ENCODE assay signal across 8 cellular contexts in the genomic region with DNA sequence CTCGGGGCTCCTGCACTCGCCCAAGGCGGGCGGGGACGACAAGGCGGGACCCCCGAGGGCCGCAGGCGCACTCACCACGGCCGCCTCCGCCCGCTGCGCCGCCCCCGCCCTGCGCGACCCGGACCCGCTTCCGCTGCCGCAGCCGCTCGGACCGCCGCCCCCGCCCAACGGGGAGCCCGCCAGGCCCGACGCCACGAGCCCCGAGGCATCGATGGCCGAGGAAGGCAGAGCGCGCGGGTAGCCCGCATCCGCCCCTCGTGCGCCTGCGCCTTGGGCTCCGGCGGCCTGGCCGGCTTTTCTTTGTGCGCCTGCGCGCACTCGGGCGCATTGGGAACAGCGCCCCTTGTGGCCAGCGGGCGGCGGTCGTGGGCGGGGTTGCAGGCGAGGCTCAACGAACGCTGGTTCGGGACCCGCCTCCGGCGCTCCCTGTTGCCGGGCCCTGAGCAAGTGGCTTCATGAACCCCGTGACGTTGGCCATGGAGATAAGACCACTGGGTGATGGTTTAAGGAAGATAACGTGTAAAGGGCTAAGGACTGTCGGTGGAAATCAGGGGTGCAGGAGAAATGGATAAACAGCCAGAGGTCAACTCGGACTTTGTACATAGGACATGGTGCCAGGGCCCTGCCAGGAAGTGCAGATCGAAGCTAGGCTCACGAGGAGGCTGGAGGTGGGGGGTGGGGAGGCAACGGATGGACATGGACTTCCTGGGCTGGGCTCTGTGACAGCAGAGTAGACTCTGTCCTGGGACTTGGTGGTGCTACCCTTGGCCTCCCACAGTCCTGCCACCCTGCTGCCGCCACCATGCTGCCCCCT. TPM values are rescaled to one million over a fixed set of nuclear protein-coding genes. Genes with fewer than 3 reads are reported as not detected.
DNase-seq lines count a peak whose midpoint lies in the region; ATAC-seq, FAIRE-seq and TF ChIP-seq lines count a peak whose summit lies in the region.

A gene (plus strand): TSS at position 725 of the 814 bp plus-strand sequence. CDS start 78 bp downstream, at position 803.
A gene with protein sequence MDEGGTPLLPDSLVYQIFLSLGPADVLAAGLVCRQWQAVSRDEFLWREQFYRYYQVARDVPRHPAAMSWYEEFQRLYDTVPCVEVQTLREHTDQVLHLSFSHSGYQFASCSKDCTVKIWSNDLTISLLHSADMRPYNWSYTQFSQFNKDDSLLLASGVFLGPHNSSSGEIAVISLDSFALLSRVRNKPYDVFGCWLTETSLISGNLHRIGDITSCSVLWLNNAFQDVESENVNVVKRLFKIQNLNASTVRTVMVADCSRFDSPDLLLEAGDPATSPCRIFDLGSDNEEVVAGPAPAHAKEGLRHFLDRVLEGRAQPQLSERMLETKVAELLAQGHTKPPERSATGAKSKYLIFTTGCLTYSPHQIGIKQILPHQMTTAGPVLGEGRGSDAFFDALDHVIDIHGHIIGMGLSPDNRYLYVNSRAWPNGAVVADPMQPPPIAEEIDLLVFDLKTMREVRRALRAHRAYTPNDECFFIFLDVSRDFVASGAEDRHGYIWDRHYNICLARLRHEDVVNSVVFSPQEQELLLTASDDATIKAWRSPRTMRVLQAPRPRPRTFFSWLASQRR (minus strand): TSS at position 220 of the 814 bp plus-strand sequence. CDS start 655 bp downstream, outside the sequence.

- peak; percentile 87 for DNase-seq in G401 (ENCODE audit: low spot score)
- peak; percentile 100 for DNase-seq in H54 (ENCODE audit: insufficient read length, low spot score)
- peak; percentile 96 for DNase-seq in LoVo (ENCODE audit: low spot score)
- peak; percentile 95 for DNase-seq in activated gamma-delta T cell (lab: John Stamatoyannopoulos, UW)
- DNase-seq in foreskin fibroblast, result peak; percentile 92 to 98
- peak; percentile 97 to 98 for DNase-seq in stimulated activated naive CD8-positive, alpha-beta T cell treated with anti-CD3 and anti-CD28 coated beads, Interleukin-15, amount 100 ng/mL, for 72 hours

- H2AFZ ChIP-seq in neural cell (ENCODE audit: low read depth, low read length), result no peak within 1 kb of the TSS

- H4K20me1 ChIP-seq in neural cell (ENCODE audit: insufficient read depth), result no peaks in the 10 kb centered on the region

- H3K27ac Mint-ChIP-seq in stimulated activated naive CD8-positive, alpha-beta T cell treated with anti-CD3 and anti-CD28 coated beads, Interleukin-15, amount 100 ng/mL, for 72 hours, result peak within 1 kb of the TSS in 1 of 2 donors; percentile 95

- peaks cover 6% of the 10 kb centered on the region for H3K36me3 ChIP-seq in neural cell (ENCODE audit: insufficient read depth, low read length)

- TF ChIP-seq CTCF in foreskin fibroblast (IDR thresholded peaks at IDR 0.05; ENCODE audit: low read depth, low read length), result peak; percentile 90
- TF ChIP-seq CTCF in neural cell (IDR thresholded peaks at IDR 0.05; ENCODE audit: poor library complexity, severe bottlenecking), result peak; percentile 99

- H3K4me3 Mint-ChIP-seq in stimulated activated naive CD8-positive, alpha-beta T cell treated with anti-CD3 and anti-CD28 coated beads, Interleukin-15, amount 100 ng/mL, for 72 hours, result peak within 1 kb of the TSS; percentile 82 to 83

- peaks cover 8% of the 10 kb centered on the region for H3K79me2 ChIP-seq in neural cell (replicated peaks; ENCODE audit: insufficient read depth, low read length)

- peak within 1 kb of the TSS; percentile 74 for H3K9ac ChIP-seq in neural cell (ENCODE audit: low read length)

- peak; percentile 34 for TF ChIP-seq RAD21 in neural cell (conservative IDR thresholded peaks at IDR 0.05)

- no peaks in the 10 kb centered on the region for H3K27me3 ChIP-seq in neural cell (ENCODE audit: insufficient read depth, low read depth, low read length)

- H3K9me3 ChIP-seq in neural cell (ENCODE audit: low read length), result no peaks in the 10 kb centered on the region

- no peaks in the 10 kb centered on the region for H3K9me3 Mint-ChIP-seq in stimulated activated naive CD8-positive, alpha-beta T cell treated with anti-CD3 and anti-CD28 coated beads, Interleukin-15, amount 100 ng/mL, for 72 hours

- peak within 1 kb of the TSS; percentile 44 for H3K4me2 ChIP-seq in neural cell (ENCODE audit: low read length)

- peak; percentile 81 for ATAC-seq in stimulated activated naive CD8-positive, alpha-beta T cell treated with anti-CD3 and anti-CD28 coated beads, Interleukin-15, amount 100 ng/mL, for 72 hours

- peaks cover 35% of the 10 kb centered on the region for H3K4me1 Mint-ChIP-seq in stimulated activated naive CD8-positive, alpha-beta T cell treated with anti-CD3 and anti-CD28 coated beads, Interleukin-15, amount 100 ng/mL, for 72 hours

- no peak within 1 kb of the TSS for H3K27ac ChIP-seq in neural cell (ENCODE audit: low read length)

- no peak for FAIRE-seq in H54 (lab: Jason Lieb, UNC)

- peak within 1 kb of the TSS; percentile 78 to 92 for H3K4me3 ChIP-seq in foreskin fibroblast (ENCODE audit: low read depth in 1 of 2, low read length in 2 of 2)
- peak within 1 kb of the TSS; percentile 97 for H3K4me3 ChIP-seq in neural cell (ENCODE audit: low read length)

- in situ Hi-C loops in G401 (cut with HindIII; ENCODE audit: low sequenced_read_pairs), result loop anchor here (25.0 kb wide), 2 partner anchors 93 to 218 kb away; a partner anchor contains a TSS

- TF ChIP-seq POLR2A in H54 (IDR thresholded peaks at IDR 0.05; ENCODE audit: low read depth, low read length), result peak; percentile 79
- peak; percentile 72 for TF ChIP-seq POLR2A in Raji (IDR thresholded peaks at IDR 0.05; ENCODE audit: insufficient read depth, low read depth, low read length)

- H3K9me2 ChIP-seq in neural cell (ENCODE audit: insufficient read depth, low read length), result no peaks in the 10 kb centered on the region

- H3F3A ChIP-seq in neural cell (ENCODE audit: insufficient read depth, low read length, poor library complexity, severe bottlenecking), result no peaks in the 10 kb centered on the region

- peak; percentile 50 for TF ChIP-seq EP300 in neural cell (conservative IDR thresholded peaks at IDR 0.05; ENCODE audit: poor library complexity, severe bottlenecking)

- H3K27me3 Mint-ChIP-seq in stimulated activated naive CD8-positive, alpha-beta T cell treated with anti-CD3 and anti-CD28 coated beads, Interleukin-15, amount 100 ng/mL, for 72 hours, result no peaks in the 10 kb centered on the region

TF ChIP-seq in neural cell, 6 proteins besides CTCF, POLR2A, EP300 and RAD21:
- TF ChIP-seq, protein P1, sequence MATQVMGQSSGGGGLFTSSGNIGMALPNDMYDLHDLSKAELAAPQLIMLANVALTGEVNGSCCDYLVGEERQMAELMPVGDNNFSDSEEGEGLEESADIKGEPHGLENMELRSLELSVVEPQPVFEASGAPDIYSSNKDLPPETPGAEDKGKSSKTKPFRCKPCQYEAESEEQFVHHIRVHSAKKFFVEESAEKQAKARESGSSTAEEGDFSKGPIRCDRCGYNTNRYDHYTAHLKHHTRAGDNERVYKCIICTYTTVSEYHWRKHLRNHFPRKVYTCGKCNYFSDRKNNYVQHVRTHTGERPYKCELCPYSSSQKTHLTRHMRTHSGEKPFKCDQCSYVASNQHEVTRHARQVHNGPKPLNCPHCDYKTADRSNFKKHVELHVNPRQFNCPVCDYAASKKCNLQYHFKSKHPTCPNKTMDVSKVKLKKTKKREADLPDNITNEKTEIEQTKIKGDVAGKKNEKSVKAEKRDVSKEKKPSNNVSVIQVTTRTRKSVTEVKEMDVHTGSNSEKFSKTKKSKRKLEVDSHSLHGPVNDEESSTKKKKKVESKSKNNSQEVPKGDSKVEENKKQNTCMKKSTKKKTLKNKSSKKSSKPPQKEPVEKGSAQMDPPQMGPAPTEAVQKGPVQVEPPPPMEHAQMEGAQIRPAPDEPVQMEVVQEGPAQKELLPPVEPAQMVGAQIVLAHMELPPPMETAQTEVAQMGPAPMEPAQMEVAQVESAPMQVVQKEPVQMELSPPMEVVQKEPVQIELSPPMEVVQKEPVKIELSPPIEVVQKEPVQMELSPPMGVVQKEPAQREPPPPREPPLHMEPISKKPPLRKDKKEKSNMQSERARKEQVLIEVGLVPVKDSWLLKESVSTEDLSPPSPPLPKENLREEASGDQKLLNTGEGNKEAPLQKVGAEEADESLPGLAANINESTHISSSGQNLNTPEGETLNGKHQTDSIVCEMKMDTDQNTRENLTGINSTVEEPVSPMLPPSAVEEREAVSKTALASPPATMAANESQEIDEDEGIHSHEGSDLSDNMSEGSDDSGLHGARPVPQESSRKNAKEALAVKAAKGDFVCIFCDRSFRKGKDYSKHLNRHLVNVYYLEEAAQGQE (IDR thresholded peaks at IDR 0.05; ENCODE audit: borderline replicate concordance), result no peak
- TF ChIP-seq MXI1 (conservative IDR thresholded peaks at IDR 0.05; ENCODE audit: poor library complexity, severe bottlenecking) (peak; percentile 72), SMC3 (conservative IDR thresholded peaks at IDR 0.05; ENCODE audit: poor library complexity) (peak; percentile 28), POLR2AphosphoS5 (IDR thresholded peaks at IDR 0.05) (peak; percentile 56), TAF1 (IDR thresholded peaks at IDR 0.05; ENCODE audit: low read depth) (no peak), EZH2 (IDR thresholded peaks at IDR 0.05; ENCODE audit: borderline replicate concordance, insufficient read depth, low read length, poor library complexity, severe bottlenecking) (no peak)
TF ChIP-seq in neural cell: peak in this region for 3.

RNA-seq across cellular contexts. Expression of the first gene that starts in this region (rescaled TPM):
- 0.92 TPM in 1 of 2 replicates, not detected in the other for total RNA-seq in G401 (2014; rRNA removed; shearing (Covaris generic))
- not detected in 2 replicates for polyA plus RNA-seq in neural cell
- not detected in 2 replicates for polyA minus RNA-seq in neural cell

RNA-seq across cellular contexts. Expression of the second gene that starts in this region (rescaled TPM):
- total RNA-seq in G401 (2014; rRNA removed; shearing (Covaris generic)), result 118 and 124 TPM in 2 replicates
- 138 and 148 TPM in 2 replicates for polyA plus RNA-seq in neural cell
- 82.7 and 98.1 TPM in 2 replicates for polyA minus RNA-seq in neural cell
